ENCODE assay signal across 8 cellular contexts in the genomic region with DNA sequence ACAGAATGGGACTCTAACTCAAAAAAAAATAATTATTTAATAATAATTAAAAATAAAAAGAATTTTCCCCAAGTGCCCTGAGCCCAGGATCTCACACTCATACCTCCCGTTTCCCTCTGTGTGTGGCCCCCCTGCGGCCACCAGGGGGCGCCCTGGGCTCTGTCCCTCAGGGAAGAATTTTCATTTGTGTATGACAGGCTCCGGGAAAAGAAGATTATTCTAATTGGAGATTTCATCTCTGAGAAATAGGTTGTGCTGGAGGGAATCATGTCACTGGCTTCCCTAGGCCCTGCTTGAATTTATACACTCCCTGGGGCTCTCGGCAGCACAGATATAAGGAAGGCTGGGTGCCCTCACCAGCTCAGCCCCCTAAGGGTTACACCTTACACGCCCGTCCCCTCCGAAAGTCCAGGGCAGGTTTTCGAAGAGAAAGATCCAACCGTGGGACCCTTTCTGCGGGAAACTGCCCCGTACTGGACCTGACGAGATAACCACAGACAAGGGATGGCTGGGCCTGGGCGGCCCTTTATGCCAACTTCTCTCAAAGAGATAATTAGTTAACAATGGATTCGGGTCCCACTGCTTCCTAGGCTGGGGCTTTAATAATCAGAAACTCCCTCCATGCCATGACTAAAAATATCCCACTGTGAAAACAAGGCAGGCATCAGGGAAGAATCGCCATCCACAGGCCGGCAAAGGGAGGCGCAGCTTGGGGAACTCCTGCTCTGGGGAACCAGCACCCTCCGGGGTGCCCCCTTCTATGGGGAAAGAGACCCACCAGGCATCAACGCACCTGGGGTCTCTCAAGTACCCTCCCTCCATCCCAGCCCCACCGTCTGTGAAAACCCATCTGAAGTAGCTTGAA.
DNase-seq lines count a peak whose midpoint lies in the region; ATAC-seq and TF ChIP-seq lines count a peak whose summit lies in the region.

No MANE protein-coding gene starts in this region.

- DNase-seq in AG09319 (ENCODE audit: extremely low read depth, low read depth) = peak; percentile 19
- peak; percentile 9 for DNase-seq in GOT3 (lab: John Stamatoyannopoulos, UW)
- peak; percentile 63 for DNase-seq in NCI-H460 (ENCODE audit: extremely low read depth, low read depth)
- DNase-seq in activated CD4-positive, alpha-beta T cell treated with anti-CD3 and anti-CD28 coated beads, Interleukin-2, amount 50 U/mL, for 1 hour = peak; percentile 76
- DNase-seq in dedifferentiated amniotic fluid mesenchymal stem cell (ENCODE audit: extremely low spot score) = peak; percentile 71
- DNase-seq in lower lobe of right lung = peak; percentile 81
- peak; percentile 65 to 75 for DNase-seq in stimulated activated CD4-positive, alpha-beta T cell treated with anti-CD3 and anti-CD28 coated beads, Interleukin-4, amount 100 ng/mL, for 4 hours
- no peak for DNase-seq in H4 (ENCODE audit: low spot score)

- peak; percentile 90 to 91 for ATAC-seq in lower lobe of right lung

- H3K4me1 ChIP-seq in lower lobe of right lung = peaks cover 10% of the 10 kb centered on the region

- TF ChIP-seq CTCF in AG09319 (IDR thresholded peaks at IDR 0.05; ENCODE audit: low read depth, low read length) (peak; percentile 98), lower lobe of right lung (IDR thresholded peaks at IDR 0.05) (peak; percentile 100)

- intact Hi-C loops in lower lobe of right lung (cut with DNase I) = loop anchor here (10.0 kb wide), 1 partner anchor 175 kb away; no protein-coding TSS in a partner anchor

- peaks cover 9% of the 10 kb centered on the region for H3K36me3 ChIP-seq in lower lobe of right lung

- peak overlapping the region; percentile 8 for H3K27ac ChIP-seq in lower lobe of right lung

- no peaks in the 10 kb centered on the region for H3K27me3 ChIP-seq in lower lobe of right lung (ENCODE audit: low read depth)

- no peaks in the 10 kb centered on the region for H3K9me3 ChIP-seq in lower lobe of right lung

- H3K4me3 ChIP-seq in lower lobe of right lung = peak overlapping the region; percentile 14
